11 cellular contexts compared by ENCODE assay signal in the genomic region with DNA sequence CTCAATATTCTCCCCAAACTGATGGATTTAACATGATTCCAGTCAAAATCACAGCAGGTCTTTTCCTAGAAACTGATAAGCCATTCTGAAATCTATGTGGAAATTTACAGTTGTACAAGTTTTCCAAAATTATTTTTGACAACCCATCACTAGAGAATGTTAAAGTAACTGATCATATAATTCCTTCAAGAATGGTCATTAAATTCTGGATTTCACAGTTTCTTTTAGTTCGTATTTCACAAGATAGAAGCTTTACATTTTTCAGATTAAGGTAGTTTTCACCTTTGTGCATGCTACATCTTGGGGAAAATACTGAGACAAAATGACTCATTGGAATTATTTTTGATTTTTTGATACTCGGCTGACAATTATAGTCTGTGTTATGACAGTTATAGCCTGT.
"Had no signal": no experiment of that assay in that cellular context is flagged by ENCODE, and none has a peak within 500 bp of the region (broad histone marks: within the 10 kb centered on the region; RNA-seq: fewer than 3 reads in every experiment).

No MANE protein-coding gene starts in this region.

- DNase-seq: GM23248, GOT3, H7, H9, HCEC 1CT, HFFc6 had no signal

- H3K4me3 ChIP-seq: GM23248, GM23338, HAP-1 had no signal

- H3K4me2 ChIP-seq: GM23338 had no signal

- H2AFZ ChIP-seq: GM23248, GM23338 had no signal

- H3K9ac ChIP-seq: GM23248 had no signal

- FAIRE-seq: H1, H54 had no signal

- ATAC-seq: GM23338, HCT116 had no signal

- H3K4me1 ChIP-seq: HAP-1 had no signal

- H3K36me3 ChIP-seq: HAP-1 had no signal

- H3K9me3 ChIP-seq: HAP-1 had no signal

- H3K27ac ChIP-seq: GM23248 had no signal
